In genomic region chr21:39379986-39380891, GRCh38 we compare ENCODE assay signal across 8 cellular contexts. TPM values are rescaled to one million over a fixed set of nuclear protein-coding genes. Genes with fewer than 3 reads are reported as not detected.
DNase-seq lines count a peak whose midpoint lies in the region; ATAC-seq and TF ChIP-seq lines count a peak whose summit lies in the region.

No MANE protein-coding gene starts in this region.

- H3K79me2 ChIP-seq in ACC112 (ENCODE audit: control insufficient read depth, insufficient read depth, low read length, unreplicated experiment), result peaks cover 10% of the 10 kb centered on the region

- H3K27me3 ChIP-seq in ACC112 (ENCODE audit: insufficient read depth, low read length), result no peaks in the 10 kb centered on the region
- H3K27me3 ChIP-seq in breast epithelium, result no peaks in the 10 kb centered on the region

- TF ChIP-seq CTCF in VCaP (conservative IDR thresholded peaks at IDR 0.05) (no peak), breast epithelium (IDR thresholded peaks at IDR 0.05) (peak in 1 of 3 donors; percentile 12)

- H3K27ac ChIP-seq in ACC112 (ENCODE audit: low read depth, low read length) (peak overlapping the region; percentile 90), VCaP (peak overlapping the region; percentile 86), breast epithelium (peak overlapping the region; percentile 92 to 98), skin epidermis (peak overlapping the region; percentile 34 to 93 (median 82))

- intact Hi-C loops in breast epithelium (cut with DNase I; ENCODE audit: low total_unique reads), result no loop called here

- peak; percentile 69 for TF ChIP-seq POLR2A in breast epithelium (IDR thresholded peaks at IDR 0.05)

- peak overlapping the region; percentile 98 for H2AFZ ChIP-seq in ACC112 (ENCODE audit: low read length, unreplicated experiment)

- H3K4me3 ChIP-seq in ACC112 (ENCODE audit: low read depth, low read length), result peak overlapping the region; percentile 99
- peak overlapping the region; percentile 58 to 78 (median 69) for H3K4me3 ChIP-seq in breast epithelium
- H3K4me3 ChIP-seq in skin epidermis, result peak overlapping the region; percentile 64 to 89 (median 76)

- DNase-seq in NCI-H2171 treated with DMSO at 0.1 percent for 48 hours (lab: John Stamatoyannopoulos, UW) (peak; percentile 83), breast epithelium (ENCODE audit: low spot score in 2 of 2) (peak; percentile 92 to 93), iPS-NIHi11 (ENCODE audit: low spot score) (peak; percentile 97)

- H3K4me1 ChIP-seq in ACC112 (ENCODE audit: control insufficient read depth, insufficient read depth, low read length, unreplicated experiment), result peaks cover 14% of the 10 kb centered on the region
- no peaks in the 10 kb centered on the region for H3K4me1 ChIP-seq in breast epithelium

- H3K9me3 ChIP-seq in breast epithelium, result no peaks in the 10 kb centered on the region

- ATAC-seq in GM18870 (IDR thresholded peaks at IDR 0.05; ENCODE audit: unreplicated experiment) (peak; percentile 79), HG03108 (IDR thresholded peaks at IDR 0.05; ENCODE audit: unreplicated experiment) (peak; percentile 97)

- no peaks in the 10 kb centered on the region for H3K36me3 ChIP-seq in ACC112 (ENCODE audit: insufficient read depth, low read length)
- no peaks in the 10 kb centered on the region for H3K36me3 ChIP-seq in breast epithelium

RNA-seq across cellular contexts. Expression of gene HMGN1, which starts 31.4 kb away (rescaled TPM):
- total RNA-seq in breast epithelium, result 100 to 1,000 TPM in 2 of 3 donors, 10 to 100 TPM in 1; 68.5 to 166 (median 127) TPM

Comparison
In these comparisons a context has a peak if more than half of its experiments do, and no peak if none do; other contexts are left out.
1. Peak in every context shown above with its lines: DNase-seq, ATAC-seq, H3K4me3 ChIP-seq and H3K27ac ChIP-seq.